20 cellular contexts compared by ENCODE assay signal in genomic region chr14:38205949-38206665, GRCh38. TPM values are rescaled to one million over a fixed set of nuclear protein-coding genes. Genes with fewer than 3 reads are reported as not detected.
"Had no signal": no experiment of that assay in that cellular context is flagged by ENCODE, and none has a peak within 500 bp of the region (broad histone marks: within the 10 kb centered on the region; RNA-seq: fewer than 3 reads in every experiment).

No MANE protein-coding gene starts in this region.

- H3K27ac ChIP-seq: RWPE1 had no signal

- DNase-seq: KBM-7, MV-4-11, NCI-H1048, NCI-H1105, NCI-H1417, NCI-H1436 treated with DMSO at 0.1 percent for 48 hours, NCI-H1694 treated with DMSO at 0.1 percent for 48 hours, NCI-H1930, NCI-H2081, NCI-H2107, NCI-H2227 treated with DMSO at 0.1 percent for 48 hours, NCI-H524 treated with DMSO at 0.1 percent for 48 hours, NCI-H774, SHP77 had no signal

RNA-seq across cellular contexts. Expression of gene SSTR1, which starts 1.6 kb away (rescaled TPM):
- total RNA-seq: NCI-H460, SK-MEL-5 had no signal

RNA-seq across cellular contexts. Expression of gene CLEC14A, which starts 49.8 kb away (rescaled TPM):
- total RNA-seq: HT-29, LHCN-M2, MCF 10A, NCI-H460, SK-MEL-5 had no signal
